Comparison of ENCODE assay signal across 8 cellular contexts in the genomic region with DNA sequence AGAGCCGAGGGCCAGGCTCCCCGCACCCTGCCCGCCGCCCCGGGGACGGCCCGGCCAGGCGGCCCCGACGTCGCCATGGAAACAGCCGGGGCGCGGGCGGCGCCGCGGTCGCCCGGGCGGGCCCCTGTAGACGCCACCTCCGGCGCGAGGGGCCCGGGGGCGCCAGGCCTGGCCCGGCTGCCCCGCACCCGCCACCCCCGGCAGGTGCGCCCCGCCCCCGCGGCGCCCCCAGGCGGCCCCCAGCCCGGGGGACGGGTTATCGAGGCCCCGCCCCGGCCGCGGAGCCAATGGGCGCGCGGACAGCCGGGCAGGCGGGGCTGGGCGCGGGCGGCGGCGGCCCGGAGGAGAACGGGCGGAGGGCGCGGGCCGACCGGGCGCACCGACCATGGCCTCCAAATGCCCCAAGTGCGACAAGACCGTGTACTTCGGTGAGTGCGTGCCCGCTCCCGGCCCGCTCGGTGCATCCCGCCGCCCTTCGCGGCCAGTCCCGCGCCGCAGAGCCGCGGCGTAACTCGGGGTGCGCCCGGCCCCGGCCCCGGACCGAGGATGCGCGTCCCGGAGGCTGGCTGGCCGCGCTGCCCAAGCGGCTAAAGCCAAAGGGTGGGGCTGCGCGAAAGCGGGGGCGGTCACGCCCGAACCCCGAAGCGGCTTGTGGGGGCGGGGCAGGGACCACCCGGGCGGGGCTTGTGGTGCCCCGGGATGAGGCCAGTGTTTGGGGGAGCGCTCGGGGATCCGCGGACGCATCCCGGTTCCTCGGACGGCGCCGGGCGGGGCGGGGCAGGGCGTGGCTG. TPM values are rescaled to one million over a fixed set of nuclear protein-coding genes. Genes with fewer than 3 reads are reported as not detected.
DNase-seq lines count a peak whose midpoint lies in the region; ATAC-seq, FAIRE-seq and TF ChIP-seq lines count a peak whose summit lies in the region.

A gene with protein sequence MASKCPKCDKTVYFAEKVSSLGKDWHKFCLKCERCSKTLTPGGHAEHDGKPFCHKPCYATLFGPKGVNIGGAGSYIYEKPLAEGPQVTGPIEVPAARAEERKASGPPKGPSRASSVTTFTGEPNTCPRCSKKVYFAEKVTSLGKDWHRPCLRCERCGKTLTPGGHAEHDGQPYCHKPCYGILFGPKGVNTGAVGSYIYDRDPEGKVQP (plus strand): TSS at position 344 of the 791 bp plus-strand sequence. CDS start 42 bp downstream, at position 386.

- peak within 1 kb of the TSS; percentile 88 to 100 (median 99) for H3K4me2 ChIP-seq in BLaER1 treated with 17β-estradiol and CSF1 and Interleukin-3, amounts not matched to agents 10 nM and 100 nM
- peak within 1 kb of the TSS; percentile 99 for H3K4me2 ChIP-seq in HepG2 (ENCODE audit: low read depth, low read length)

- BruUV-seq in HepG2 (replicated peaks; lab: Mats Ljungman, UMichigan): no TSS peak

- peaks cover 48 to 63% (median 50%) of the 10 kb centered on the region in 11 experiments for H3K27me3 ChIP-seq in BLaER1 treated with 17β-estradiol and CSF1 and Interleukin-3, amounts not matched to agents 10 nM and 100 nM
- peaks cover 37% of the 10 kb centered on the region for H3K27me3 ChIP-seq in HAP-1 (ENCODE audit: low read depth)
- peaks cover 26% of the 10 kb centered on the region for H3K27me3 ChIP-seq in SJSA1 (replicated peaks)
- peaks cover 0 to 4% of the 10 kb centered on the region in 2 experiments; a peak in 2 of 5 replicates for H3K27me3 ChIP-seq in HepG2 (ENCODE audit: control insufficient read depth in 1 of 2, insufficient read depth in 2 of 2, low read length in 2 of 2)
- peaks cover 0 to 64% (median 13%) of the 10 kb centered on the region in 3 donors for H3K27me3 ChIP-seq in stomach

- POLR2A ChIA-PET in HepG2 (lab: Yijun Ruan, JAX): interaction anchor here (1.0 kb wide), 1 partner anchor 12 kb away, joined by 3 read pairs; a partner anchor contains a TSS

- WGBS in HepG2 (ENCODE audit: low lambda C conversion rate): no CpG with 5 or more reads among the region's 118 CpGs
- WGBS in stomach, 5 donors: 0 to 1% (median 0%) methylated on average over 1 to 118 of the region's 118 CpGs; no CpG with 5 or more reads in 1 of the 5 donors

- H3K4me3 ChIP-seq in BLaER1 treated with 17β-estradiol and CSF1 and Interleukin-3, amounts not matched to agents 10 nM and 100 nM: peak within 1 kb of the TSS; percentile 60 to 81 (median 72)
- H3K4me3 ChIP-seq in HAP-1: peak within 1 kb of the TSS; percentile 32
- peak within 1 kb of the TSS; percentile 40 for H3K4me3 ChIP-seq in SJSA1
- peak within 1 kb of the TSS; percentile 71 to 83 (median 81) for H3K4me3 ChIP-seq in HepG2 (replicated peaks in 1 of 3; ENCODE audit: insufficient read depth in 1 of 3, low read depth in 2 of 3, low read length in 3 of 3)
- peak within 1 kb of the TSS; percentile 61 to 86 (median 79) for H3K4me3 ChIP-seq in stomach

- H3K36me3 ChIP-seq in BLaER1 treated with 17β-estradiol and CSF1 and Interleukin-3, amounts not matched to agents 10 nM and 100 nM: peaks cover 0 to 8% (median 0%) of the 10 kb centered on the region in 11 experiments; a peak in 5 of 22 replicates
- H3K36me3 ChIP-seq in HAP-1 (replicated peaks): peaks cover 8% of the 10 kb centered on the region; the same call in 1 of the 2 replicates
- no peaks in the 10 kb centered on the region for H3K36me3 ChIP-seq in SJSA1
- no peaks in the 10 kb centered on the region for H3K36me3 ChIP-seq in HepG2 (replicated peaks in 1 of 2; ENCODE audit: control insufficient read depth in 1 of 2, insufficient read depth in 2 of 2, low read length in 2 of 2)
- H3K36me3 ChIP-seq in stomach: peaks cover 5 to 31% (median 13%) of the 10 kb centered on the region in 4 donors

- peaks cover 60 to 84% (median 75%) of the 10 kb centered on the region in 10 experiments for H3K4me1 ChIP-seq in BLaER1 treated with 17β-estradiol and CSF1 and Interleukin-3, amounts not matched to agents 10 nM and 100 nM
- H3K4me1 ChIP-seq in HAP-1 (peaks cover 6% of the 10 kb centered on the region; the same call in 1 of the 2 replicates), SJSA1 (replicated peaks) (peaks cover 22% of the 10 kb centered on the region), HepG2 (ENCODE audit: insufficient read depth, low read length) (peaks cover 33% of the 10 kb centered on the region), stomach (peaks cover 50 to 92% (median 77%) of the 10 kb centered on the region in 4 donors)

- peaks cover 0 to 6% (median 0%) of the 10 kb centered on the region in 11 experiments; a peak in 2 of 22 replicates for H3K9me3 ChIP-seq in BLaER1 treated with 17β-estradiol and CSF1 and Interleukin-3, amounts not matched to agents 10 nM and 100 nM (replicated peaks in 1 of 11)
- no peaks in the 10 kb centered on the region for H3K9me3 ChIP-seq in HAP-1
- no peaks in the 10 kb centered on the region for H3K9me3 ChIP-seq in SJSA1 (replicated peaks)
- H3K9me3 ChIP-seq in HepG2 (ENCODE audit: low read length): no peaks in the 10 kb centered on the region
- no peaks in the 10 kb centered on the region for H3K9me3 ChIP-seq in stomach

- peaks cover 14 to 83% (median 61%) of the 10 kb centered on the region in 11 experiments; a peak in 21 of 22 replicates for H4K20me1 ChIP-seq in BLaER1 treated with 17β-estradiol and CSF1 and Interleukin-3, amounts not matched to agents 10 nM and 100 nM
- H4K20me1 ChIP-seq in HepG2 (ENCODE audit: insufficient read depth, low read length): 0 out of 2 replicates have a peak, but pooled peaks cover 2% of the 10 kb centered on the region

- H2AFZ ChIP-seq in HepG2 (ENCODE audit: low read length): no peak within 1 kb of the TSS

- no peak for TF ChIP-seq EP300 in HepG2 (IDR thresholded peaks at IDR 0.05; ENCODE audit: low read depth in 2 of 2, low read length in 2 of 2)
- TF ChIP-seq EP300 in HepG2 (CRISPR knock-in tag; IDR thresholded peaks at IDR 0.05; ENCODE audit: borderline replicate concordance): no peak
- TF ChIP-seq EP300 in stomach (IDR thresholded peaks at IDR 0.05): no peak

- no peaks in the 10 kb centered on the region for H3K79me2 ChIP-seq in HepG2 (ENCODE audit: insufficient read depth, low read length)

- H3K9ac ChIP-seq in BLaER1 treated with 17β-estradiol and CSF1 and Interleukin-3, amounts not matched to agents 10 nM and 100 nM: peak within 1 kb of the TSS; percentile 56 to 84 (median 71)
- H3K9ac ChIP-seq in HepG2 (ENCODE audit: insufficient read depth, low read depth, low read length): peak within 1 kb of the TSS; percentile 78

- TF ChIP-seq POLR2A in HepG2 (IDR thresholded peaks at IDR 0.05; ENCODE audit: insufficient read depth in 1 of 2, low read depth in 2 of 2, low read length in 2 of 2) (peak in 1 of 2 experiments; percentile 45; a peak in 1 of 4 replicates), stomach (IDR thresholded peaks at IDR 0.05) (no peak)

- peak; percentile 37 to 64 for DNase-seq in HAP-1 (ENCODE audit: low spot score in 2 of 2)
- DNase-seq in SJSA1 (ENCODE audit: low read depth in 1 of 2, low spot score in 2 of 2): no peak
- peak; percentile 69 for DNase-seq in dermis blood vessel endothelial cell
- DNase-seq in HepG2 (ENCODE audit: low spot score): no peak
- no peak for DNase-seq in stomach

- CTCF ChIA-PET in HepG2 (lab: Yijun Ruan, JAX; ENCODE audit: low intra/inter-chr PET ratio, low total read pairs): no interaction called here

- ATAC-seq in HepG2 (0 out of 3 replicates have a peak, but pooled peaks have one; percentile 1), HG02678 (IDR thresholded peaks at IDR 0.05; ENCODE audit: unreplicated experiment) (no peak), HG03457 (IDR thresholded peaks at IDR 0.05; ENCODE audit: unreplicated experiment) (no peak)

- intact Hi-C loops in HepG2 (cut with micrococcal nuclease; ENCODE audit: unreplicated experiment): loop anchor here (2.0 kb wide), 1 partner anchor 14 kb away; no protein-coding TSS in a partner anchor
- intact Hi-C loops in stomach (cut with DNase I; ENCODE audit: low total_unique reads): no loop called here

- FAIRE-seq in HepG2 (lab: Jason Lieb, UNC): no peak

- peak within 1 kb of the TSS in 10 of 11 experiments; percentile 40 to 83 (median 50); a peak in 16 of 22 replicates for H3K27ac ChIP-seq in BLaER1 treated with 17β-estradiol and CSF1 and Interleukin-3, amounts not matched to agents 10 nM and 100 nM
- no peak within 1 kb of the TSS for H3K27ac ChIP-seq in SJSA1
- H3K27ac ChIP-seq in HepG2 (ENCODE audit: extremely low read length, insufficient read depth, low read length): peak within 1 kb of the TSS; percentile 82
- H3K27ac ChIP-seq in stomach: peak within 1 kb of the TSS; percentile 83 to 91 (median 84)

- no peak for TF ChIP-seq CTCF in HepG2 (CRISPR knock-in tag; IDR thresholded peaks at IDR 0.05)
- TF ChIP-seq CTCF in stomach (IDR thresholded peaks at IDR 0.05): no peak

- TF ChIP-seq RAD21 in HepG2 (CRISPR knock-in tag; IDR thresholded peaks at IDR 0.05): no peak

- in situ Hi-C loops in HAP-1 (cut with MboI; ENCODE audit: low sequenced_read_pairs): no loop called here
- in situ Hi-C loops in HepG2 (cut with HindIII; ENCODE audit: extremely low pct_ligation_motif_present, low pct_unique_long_range_greater_than_20kb): no loop called here

RNA-seq across cellular contexts. Expression of the gene that starts here (rescaled TPM):
- total RNA-seq in SJSA1 (2014; rRNA removed; shearing (Covaris generic)): 1.1 and 3.8 TPM in 2 replicates
- total RNA-seq in dermis blood vessel endothelial cell (265 and 324 TPM in 2 replicates), HepG2 (2016; rRNA removed; fragmentation: Illumina TruSeq; extraction: Trizol) (32.1 and 37.9 TPM in 2 replicates), stomach (100 to 1,000 TPM in 1 of 5 donors, 10 to 100 TPM in 4; 36.0 to 135 (median 72.7) TPM)
- 22.2 and 30.3 TPM in 2 replicates for total RNA-seq in HepG2 (2016; cell fraction: cytosol; rRNA removed; fragmentation: Illumina TruSeq; extraction: Trizol; ENCODE audit: low read depth)
- total RNA-seq in HepG2 (2016; cell fraction: insoluble cytoplasmic fraction; rRNA removed; fragmentation: Illumina TruSeq; extraction: Trizol): 29.1 and 37.9 TPM in 2 replicates
- total RNA-seq in HepG2 (2016; cell fraction: membrane; rRNA removed; fragmentation: Illumina TruSeq; extraction: Trizol): 30.8 and 36.2 TPM in 2 replicates
- total RNA-seq in HepG2 (2016; cell fraction: nucleus; rRNA removed; fragmentation: Illumina TruSeq; extraction: Trizol): 14.7 and 15.4 TPM in 2 replicates
- polyA plus RNA-seq in HepG2 (2011; rRNA removed) (18.0 and 31.6 TPM in 2 replicates), stomach (100 to 1,000 TPM in 1 of 3 donors, 10 to 100 TPM in 2; 68.5 to 127 (median 94.7) TPM)
- polyA plus RNA-seq in HepG2 (2011; cell fraction: cytosol; rRNA removed): 18.1 and 57.4 TPM in 2 replicates
- polyA plus RNA-seq in HepG2 (2011; cell fraction: nucleus; rRNA removed): 37.9 and 74.0 TPM in 2 replicates
- 3.6 and 7.4 TPM in 2 replicates for polyA plus RNA-seq in HepG2 (2012)
- polyA plus RNA-seq in HepG2 (2016; cell fraction: cytosol; fragmentation: Illumina TruSeq; extraction: Trizol; ENCODE audit: low read depth): 34.0 and 41.4 TPM in 2 replicates
- polyA plus RNA-seq in HepG2 (2016; cell fraction: insoluble cytoplasmic fraction; fragmentation: Illumina TruSeq; extraction: Trizol; ENCODE audit: low read depth): 44.2 and 51.5 TPM in 2 replicates
- polyA plus RNA-seq in HepG2 (2016; cell fraction: membrane; fragmentation: Illumina TruSeq; extraction: Trizol; ENCODE audit: low read depth): 41.2 and 43.7 TPM in 2 replicates
- polyA plus RNA-seq in HepG2 (2016; cell fraction: nucleus; fragmentation: Illumina TruSeq; extraction: Trizol; ENCODE audit: insufficient read depth, low read depth): 39.7 and 41.0 TPM in 2 replicates
- 21.4 and 23.6 TPM in 2 replicates for polyA minus RNA-seq in HepG2 (2011; rRNA and poly(A)+ RNA removed; ENCODE audit: low replicate concordance)
- polyA minus RNA-seq in HepG2 (2011; cell fraction: cytosol; rRNA and poly(A)+ RNA removed): 8.4 and 15.7 TPM in 2 replicates
- polyA minus RNA-seq in HepG2 (2011; cell fraction: nucleus; rRNA and poly(A)+ RNA removed): 2.2 and 7.5 TPM in 2 replicates

Comparison
In these comparisons a context has a peak if more than half of its experiments do, and no peak if none do; other contexts are left out.
1. DNase-seq: peak in HAP-1 (2 of 2) and dermis blood vessel endothelial cell (single experiment); none in SJSA1 (0 of 2), HepG2 (single experiment) and stomach (single experiment).
2. Peak in every context shown above with its lines, with median percentiles within 50 percentile points of each other: H3K4me3 ChIP-seq.